Comparison of ENCODE assay signal across 1 cellular context in genomic region chr3:190548031-190548656, GRCh38.
TF ChIP-seq lines count a peak whose summit lies in the region.

No MANE protein-coding gene starts in this region.

TF ChIP-seq in HepG2, 621 proteins besides CTCF, POLR2A, EP300 and RAD21 (continued from another document and continues in another):
- TF ChIP-seq ARID4A (CRISPR knock-in tag; IDR thresholded peaks at IDR 0.05; ENCODE audit: borderline replicate concordance) (no peak), PAF1 (CRISPR knock-in tag; IDR thresholded peaks at IDR 0.05) (no peak), CREBL2 (CRISPR knock-in tag; IDR thresholded peaks at IDR 0.05; ENCODE audit: borderline replicate concordance) (no peak), ZSCAN25 (CRISPR knock-in tag; IDR thresholded peaks at IDR 0.05) (no peak), HDAC2 (CRISPR knock-in tag; IDR thresholded peaks at IDR 0.05) (peak; percentile 89), IKZF5 (CRISPR knock-in tag; IDR thresholded peaks at IDR 0.05) (peak; percentile 50; the same call in 1 of the 2 replicates), PATZ1 (CRISPR knock-in tag; IDR thresholded peaks at IDR 0.05) (0 out of 2 replicates have a peak, but pooled peaks have one; percentile 42), WIZ (CRISPR knock-in tag; IDR thresholded peaks at IDR 0.05) (no peak), EED (CRISPR knock-in tag; IDR thresholded peaks at IDR 0.05) (no peak), ZFP82 (CRISPR knock-in tag; IDR thresholded peaks at IDR 0.05; ENCODE audit: borderline replicate concordance) (no peak), ISX (CRISPR knock-in tag; conservative IDR thresholded peaks at IDR 0.05) (no peak), ATAD3A (CRISPR knock-in tag; IDR thresholded peaks at IDR 0.05) (no peak), ZNF687 (CRISPR knock-in tag; IDR thresholded peaks at IDR 0.05) (no peak), ZNF430 (CRISPR knock-in tag; IDR thresholded peaks at IDR 0.05) (no peak), ZBTB8A (CRISPR knock-in tag; IDR thresholded peaks at IDR 0.05; ENCODE audit: borderline replicate concordance, low read depth) (no peak), HIC2 (CRISPR knock-in tag; IDR thresholded peaks at IDR 0.05; ENCODE audit: low read depth) (no peak), REXO4 (CRISPR knock-in tag; IDR thresholded peaks at IDR 0.05; ENCODE audit: borderline replicate concordance) (no peak), RFX3 (CRISPR knock-in tag; IDR thresholded peaks at IDR 0.05) (no peak), REPIN1 (CRISPR knock-in tag; IDR thresholded peaks at IDR 0.05; ENCODE audit: borderline replicate concordance, low read depth) (peak; percentile 58; the same call in 1 of the 2 replicates), ZNF468 (CRISPR knock-in tag; IDR thresholded peaks at IDR 0.05) (no peak), PTBP1 (IDR thresholded peaks at IDR 0.05; ENCODE audit: low read depth, low read length, poor library complexity, severe bottlenecking) (no peak), POGZ (CRISPR knock-in tag; IDR thresholded peaks at IDR 0.05) (peak; percentile 77), RAD51 (IDR thresholded peaks at IDR 0.05; ENCODE audit: borderline replicate concordance) (no peak), HNF4G (IDR thresholded peaks at IDR 0.05; ENCODE audit: borderline replicate concordance, low read depth, low read length) (peak; percentile 86), HNF4G (CRISPR knock-in tag; IDR thresholded peaks at IDR 0.05; ENCODE audit: borderline replicate concordance, low read depth) (peak; percentile 47; the same call in 1 of the 2 replicates), POLR2AphosphoS2 (IDR thresholded peaks at IDR 0.05; ENCODE audit: low read depth, low read length) (no peak), NCOR1 (IDR thresholded peaks at IDR 0.05; ENCODE audit: borderline replicate concordance, low read length) (peak; percentile 98), PLRG1 (conservative IDR thresholded peaks at IDR 0.05) (no peak), HNF4A (CRISPR knock-in tag; IDR thresholded peaks at IDR 0.05) (peak; percentile 97), NR2F1 (CRISPR knock-in tag; IDR thresholded peaks at IDR 0.05) (peak; percentile 55 to 94), IRF2 (CRISPR knock-in tag; IDR thresholded peaks at IDR 0.05) (peak; percentile 81; the same call in 1 of the 2 replicates), XBP1 (CRISPR knock-in tag; IDR thresholded peaks at IDR 0.05) (no peak), CEBPB (IDR thresholded peaks at IDR 0.05; ENCODE audit: borderline replicate concordance, low read depth, low read length) (peak; percentile 93), ATF1 (CRISPR knock-in tag; IDR thresholded peaks at IDR 0.05) (peak; percentile 63), NR2C2 (CRISPR knock-in tag; IDR thresholded peaks at IDR 0.05; ENCODE audit: borderline replicate concordance) (peak; percentile 65), ZFP41 (CRISPR knock-in tag; IDR thresholded peaks at IDR 0.05; ENCODE audit: borderline replicate concordance) (no peak), KMT2B (CRISPR knock-in tag; IDR thresholded peaks at IDR 0.05) (peak; percentile 65), TFE3 (CRISPR knock-in tag; IDR thresholded peaks at IDR 0.05) (peak; percentile 50), NFE2L2 (IDR thresholded peaks at IDR 0.05; ENCODE audit: low read length) (no peak), GLI4 (CRISPR knock-in tag; IDR thresholded peaks at IDR 0.05; ENCODE audit: borderline replicate concordance) (no peak), TFDP2 (CRISPR knock-in tag; IDR thresholded peaks at IDR 0.05) (no peak), ZNF580 (CRISPR knock-in tag; IDR thresholded peaks at IDR 0.05; ENCODE audit: borderline replicate concordance, low read depth) (no peak), ZBTB42 (CRISPR knock-in tag; IDR thresholded peaks at IDR 0.05) (no peak), TFAP4 (IDR thresholded peaks at IDR 0.05; ENCODE audit: borderline replicate concordance, low read depth) (no peak), MTF2 (CRISPR knock-in tag; IDR thresholded peaks at IDR 0.05; ENCODE audit: borderline replicate concordance) (no peak), HDAC1 (CRISPR knock-in tag; IDR thresholded peaks at IDR 0.05) (peak; percentile 72), CC2D1A (CRISPR knock-in tag; IDR thresholded peaks at IDR 0.05) (no peak), CREB3 (CRISPR knock-in tag; IDR thresholded peaks at IDR 0.05) (no peak)
